ENCODE assay signal across 17 cellular contexts in the genomic region with DNA sequence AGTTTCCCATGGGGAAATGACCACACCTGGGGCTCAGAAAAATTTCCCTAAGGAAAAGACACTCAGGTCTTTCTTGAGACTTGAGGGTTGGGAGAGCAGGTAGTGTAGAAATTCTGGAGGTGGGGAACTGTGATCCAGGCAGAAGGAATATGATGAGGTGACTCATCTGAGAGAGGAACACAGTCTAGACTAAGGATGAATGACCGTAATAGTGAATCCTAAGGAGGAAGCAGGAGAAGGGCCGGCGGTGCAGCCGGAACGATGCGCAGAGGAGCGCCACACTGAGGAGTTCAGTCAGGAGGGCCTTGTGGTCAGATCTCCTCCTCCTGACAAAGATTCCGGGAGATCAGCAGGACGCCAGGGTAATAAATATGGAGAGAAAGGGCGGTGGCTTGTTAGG.
"Had no signal": no experiment of that assay in that cellular context is flagged by ENCODE, and none has a peak within 500 bp of the region (broad histone marks: within the 10 kb centered on the region; RNA-seq: fewer than 3 reads in every experiment).

No MANE protein-coding gene starts in this region.

- FAIRE-seq: frontal cortex had no signal

- H3K4me1 ChIP-seq: breast epithelium, left lung, uterus had no signal

- H3K36me3 ChIP-seq: breast epithelium, heart right ventricle, left lung, ovary, tibial artery, uterus had no signal

- ATAC-seq: activated CD8-positive, alpha-beta T cell treated with anti-CD3 and anti-CD28 coated beads, Interleukin-2, amount 10 ng/mL, durations not matched to agents 7 days and 5 days; heart right ventricle; left lung had no signal

- H3K27me3 Mint-ChIP-seq: activated naive CD4-positive, alpha-beta T cell treated with anti-CD3 and anti-CD28 coated beads, Interleukin-2, amount 50 U/mL, for 24 hours had no signal

- H3K27me3 ChIP-seq: breast epithelium, heart right ventricle, left lung, ovary, tibial artery, uterus had no signal

- H3K9me3 ChIP-seq: breast epithelium, heart right ventricle, left lung, ovary, tibial artery, uterus had no signal

- H3K4me3 ChIP-seq: breast epithelium, heart right ventricle, left lung, ovary, skin epidermis, tibial artery, uterus had no signal

- H3K9me3 Mint-ChIP-seq: activated naive CD4-positive, alpha-beta T cell treated with anti-CD3 and anti-CD28 coated beads, Interleukin-2, amount 50 U/mL, for 24 hours had no signal

- H3K27ac ChIP-seq: breast epithelium, heart right ventricle, left lung, ovary, skin epidermis, tibial artery, uterus, VCaP had no signal

- DNase-seq: activated CD4-positive, alpha-beta T cell treated with anti-CD3 and anti-CD28 coated beads for 4 hours; activated CD8-positive, alpha-beta memory T cell treated with anti-CD3 and anti-CD28 coated beads, Interleukin-2, amount 50 U/mL, for 48 hours; activated CD8-positive, alpha-beta T cell treated with anti-CD3 and anti-CD28 coated beads, Interleukin-2, amount 10 ng/mL, durations not matched to agents 7 days and 5 days; anterior cingulate cortex; heart right ventricle; islet precursor cell; left lung; mesendoderm; ovary; T1000; tibial artery; uterus had no signal

- H3K27ac Mint-ChIP-seq: activated CD8-positive, alpha-beta T cell treated with anti-CD3 and anti-CD28 coated beads, Interleukin-2, amount 10 ng/mL, durations not matched to agents 7 days and 5 days; activated naive CD4-positive, alpha-beta T cell treated with anti-CD3 and anti-CD28 coated beads, Interleukin-2, amount 50 U/mL, for 24 hours had no signal

- H3K4me3 Mint-ChIP-seq: activated CD8-positive, alpha-beta T cell treated with anti-CD3 and anti-CD28 coated beads, Interleukin-2, amount 10 ng/mL, durations not matched to agents 7 days and 5 days; activated naive CD4-positive, alpha-beta T cell treated with anti-CD3 and anti-CD28 coated beads, Interleukin-2, amount 50 U/mL, for 24 hours had no signal
